Comparison of ENCODE assay signal across 9 cellular contexts in the genomic region with DNA sequence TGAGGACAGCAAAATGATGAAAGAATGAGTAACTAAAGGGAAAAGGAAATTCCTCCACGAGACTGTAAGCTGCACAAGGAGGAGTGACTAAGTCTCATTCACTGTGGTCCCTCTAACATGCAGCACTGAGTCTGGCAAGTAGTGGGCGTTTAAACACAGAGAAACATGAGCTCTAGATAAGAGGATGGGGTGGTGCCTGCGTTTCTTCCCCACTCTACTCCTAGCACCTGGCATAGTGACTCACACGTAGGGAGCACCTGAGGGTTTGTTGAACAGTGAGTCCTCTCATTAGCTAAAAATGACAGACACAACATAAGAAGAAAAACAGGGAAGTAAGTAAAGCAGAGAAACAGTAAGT.
DNase-seq lines count a peak whose midpoint lies in the region; ATAC-seq and TF ChIP-seq lines count a peak whose summit lies in the region.
"Had no signal": no experiment of that assay in that cellular context is flagged by ENCODE, and none has a peak within 500 bp of the region (broad histone marks: within the 10 kb centered on the region; RNA-seq: fewer than 3 reads in every experiment).

No MANE protein-coding gene starts in this region.

- CTCF ChIA-PET in naive thymus-derived CD4-positive, alpha-beta T cell (lab: Charles Lee) = interaction anchor here (0.8 kb wide), 1 partner anchor 8 kb away, joined by 3 read pairs; no protein-coding TSS in a partner anchor

- no peaks in the 10 kb centered on the region for H3K9me3 ChIP-seq in naive thymus-derived CD4-positive, alpha-beta T cell (ENCODE audit: control insufficient read depth in 2 of 3, low read length in 3 of 3)
- H3K9me3 ChIP-seq: Peyer's patch had no signal

- no peaks in the 10 kb centered on the region for H3K36me3 Mint-ChIP-seq in naive thymus-derived CD4-positive, alpha-beta T cell

- no peaks in the 10 kb centered on the region for H3K9me3 Mint-ChIP-seq in naive thymus-derived CD4-positive, alpha-beta T cell

- no peaks in the 10 kb centered on the region for H3K27me3 ChIP-seq in naive thymus-derived CD4-positive, alpha-beta T cell (ENCODE audit: control insufficient read depth in 2 of 2, insufficient read depth in 2 of 2, low read length in 2 of 2)
- H3K27me3 ChIP-seq: Peyer's patch had no signal

- peaks cover 0 to 2% (median 0%) of the 10 kb centered on the region in 7 donors for H3K4me1 Mint-ChIP-seq in naive thymus-derived CD4-positive, alpha-beta T cell

- H3K36me3 ChIP-seq in naive thymus-derived CD4-positive, alpha-beta T cell (ENCODE audit: control insufficient read depth in 2 of 3, insufficient read depth in 3 of 3, low read length in 3 of 3) = no peaks in the 10 kb centered on the region

- no peak overlapping the region for H3K4me3 ChIP-seq in retinal pigment epithelial cell (ENCODE audit: low read length)
- H3K4me3 ChIP-seq in naive thymus-derived CD4-positive, alpha-beta T cell (ENCODE audit: low read length) = no peak overlapping the region
- H3K4me3 ChIP-seq: Peyer's patch had no signal

- peak overlapping the region; percentile 97 for H3K27ac ChIP-seq in epithelial cell of prostate
- no peak overlapping the region for H3K27ac ChIP-seq in naive thymus-derived CD4-positive, alpha-beta T cell (ENCODE audit: low read depth, low read length)

- TF ChIP-seq CTCF in retinal pigment epithelial cell (conservative IDR thresholded peaks at IDR 0.05; ENCODE audit: low read depth, low read length) = peak; percentile 58

- peaks cover 0 to 3% (median 2%) of the 10 kb centered on the region in 5 donors for H3K27me3 Mint-ChIP-seq in naive thymus-derived CD4-positive, alpha-beta T cell

- no peak overlapping the region for H3K4me3 Mint-ChIP-seq in naive thymus-derived CD4-positive, alpha-beta T cell

- DNase-seq in NCI-H2196 treated with DMSO at 0.1 percent for 48 hours (lab: John Stamatoyannopoulos, UW; ENCODE audit: unreplicated experiment) (peak; percentile 31), epithelial cell of prostate (ENCODE audit: low read depth, low spot score) (peak; percentile 99), retinal pigment epithelial cell (ENCODE audit: low read depth) (peak; percentile 84), DMS153 treated with DMSO at 0.1 percent for 48 hours (lab: John Stamatoyannopoulos, UW; ENCODE audit: unreplicated experiment) (no peak), NCI-H1105 treated with DMSO at 0.1 percent for 48 hours (lab: John Stamatoyannopoulos, UW) (no peak)
- DNase-seq in naive thymus-derived CD4-positive, alpha-beta T cell = no peak

- no peak overlapping the region for H3K27ac Mint-ChIP-seq in naive thymus-derived CD4-positive, alpha-beta T cell

- H3K4me1 ChIP-seq in naive thymus-derived CD4-positive, alpha-beta T cell (ENCODE audit: control insufficient read depth in 2 of 2, insufficient read depth in 2 of 2, low read length in 2 of 2) = no peaks in the 10 kb centered on the region

- ATAC-seq in GM21447 (IDR thresholded peaks at IDR 0.05; ENCODE audit: unreplicated experiment) (peak; percentile 63), HG03025 (IDR thresholded peaks at IDR 0.05; ENCODE audit: low FRiP score, unreplicated experiment) (no peak)
- no peak for ATAC-seq in naive thymus-derived CD4-positive, alpha-beta T cell

- POLR2A ChIA-PET in naive thymus-derived CD4-positive, alpha-beta T cell (lab: Charles Lee) = no interaction called here

- intact Hi-C loops in naive thymus-derived CD4-positive, alpha-beta T cell (cut with micrococcal nuclease) = no loop called here

Comparison
In these comparisons a context has a peak if more than half of its experiments do, and no peak if none do; other contexts are left out.
1. DNase-seq: peak in NCI-H2196 treated with DMSO at 0.1 percent for 48 hours (single experiment), epithelial cell of prostate (single experiment) and retinal pigment epithelial cell (single experiment); none in DMS153 treated with DMSO at 0.1 percent for 48 hours (single experiment), NCI-H1105 treated with DMSO at 0.1 percent for 48 hours (single experiment) and naive thymus-derived CD4-positive, alpha-beta T cell (0 of 9).